In the genomic region with DNA sequence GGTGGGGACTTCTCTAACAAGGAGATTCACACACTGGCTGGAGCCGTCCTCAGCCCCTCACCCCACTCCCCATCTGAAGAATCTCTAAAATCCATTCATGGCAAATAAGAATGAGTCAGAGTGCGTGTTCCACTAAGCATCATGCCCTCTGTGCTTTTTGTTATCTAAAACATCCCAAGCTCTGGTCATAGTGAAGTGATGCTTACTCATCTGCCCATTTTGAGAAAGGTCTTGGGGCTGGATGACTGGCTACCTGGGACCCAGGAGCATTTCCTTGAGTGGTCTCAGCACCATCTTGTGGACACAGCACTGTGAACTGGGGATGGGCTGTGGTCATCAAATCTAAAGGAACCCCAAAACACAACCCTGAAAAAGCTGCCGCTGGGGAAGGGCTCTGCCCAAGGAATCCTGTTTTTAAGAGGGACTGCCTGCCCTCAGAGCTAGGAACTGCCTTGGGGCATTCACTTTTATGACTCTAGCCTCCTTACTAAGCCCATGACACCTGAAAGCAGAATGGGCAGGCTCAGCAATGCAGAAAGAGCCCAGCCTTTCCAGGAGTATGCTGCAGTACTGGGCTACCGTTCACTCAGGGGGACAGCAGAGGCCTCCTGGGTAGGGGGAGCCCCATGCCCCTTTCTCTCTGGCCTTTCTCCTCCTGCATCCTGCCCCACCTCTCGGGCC, we compare ENCODE assay signal across 2 cellular contexts.
TF ChIP-seq lines count a peak whose summit lies in the region.

No MANE protein-coding gene starts in this region.

TF ChIP-seq in H1, 55 proteins besides CTCF, POLR2A, EP300 and RAD21:
- no peak for TF ChIP-seq KDM4A (IDR thresholded peaks at IDR 0.05; ENCODE audit: low read depth, low read length, severe bottlenecking)
- no peak for TF ChIP-seq SRF (IDR thresholded peaks at IDR 0.05; ENCODE audit: low read depth, low read length)
- TF ChIP-seq JUN (IDR thresholded peaks at IDR 0.05; ENCODE audit: low read depth, low read length): no peak
- TF ChIP-seq BCL11A (IDR thresholded peaks at IDR 0.05; ENCODE audit: low read depth in 2 of 2, low read length in 2 of 2): no peak
- no peak for TF ChIP-seq TCF12 (IDR thresholded peaks at IDR 0.05; ENCODE audit: low read depth, low read length)
- TF ChIP-seq NANOG (IDR thresholded peaks at IDR 0.05; ENCODE audit: insufficient read depth, low read depth, low read length, poor library complexity, severe bottlenecking): no peak
- TF ChIP-seq CBX8 (IDR thresholded peaks at IDR 0.05; ENCODE audit: borderline replicate concordance, low read depth, low read length): no peak
- no peak for TF ChIP-seq RXRA (IDR thresholded peaks at IDR 0.05; ENCODE audit: insufficient read depth, low read depth, low read length)
- no peak for TF ChIP-seq HDAC2 (IDR thresholded peaks at IDR 0.05; ENCODE audit: borderline replicate concordance in 1 of 2, low read depth in 2 of 2, low read length in 2 of 2)
- no peak for TF ChIP-seq CREB1 (IDR thresholded peaks at IDR 0.05)
- TF ChIP-seq KDM1A (IDR thresholded peaks at IDR 0.05; ENCODE audit: borderline replicate concordance, low read length): no peak
- no peak for TF ChIP-seq BACH1 (IDR thresholded peaks at IDR 0.05; ENCODE audit: low read length)

TF ChIP-seq in HepG2, 621 proteins besides CTCF, POLR2A, EP300 and RAD21:
- TF ChIP-seq ZNF768 (CRISPR knock-in tag; IDR thresholded peaks at IDR 0.05) (no peak), GFI1 (CRISPR knock-in tag; IDR thresholded peaks at IDR 0.05; ENCODE audit: borderline replicate concordance) (no peak), HMG20A (CRISPR knock-in tag; IDR thresholded peaks at IDR 0.05; ENCODE audit: borderline replicate concordance) (no peak), ZNF468 (CRISPR knock-in tag; IDR thresholded peaks at IDR 0.05) (no peak), JUND (CRISPR knock-in tag; IDR thresholded peaks at IDR 0.05) (no peak), MATR3 (CRISPR knock-in tag; IDR thresholded peaks at IDR 0.05) (no peak), BHLHE40 (IDR thresholded peaks at IDR 0.05; ENCODE audit: low read length) (no peak), TCF12 (IDR thresholded peaks at IDR 0.05) (no peak), TCF12 (CRISPR knock-in tag; IDR thresholded peaks at IDR 0.05) (no peak), ZFP37 (CRISPR knock-in tag; IDR thresholded peaks at IDR 0.05; ENCODE audit: borderline replicate concordance) (no peak), TAF15 (IDR thresholded peaks at IDR 0.05; ENCODE audit: low read depth, low read length, poor library complexity, severe bottlenecking) (no peak), HOXD1 (CRISPR knock-in tag; IDR thresholded peaks at IDR 0.05) (no peak), ZNF543 (CRISPR knock-in tag; IDR thresholded peaks at IDR 0.05) (no peak), ZSCAN12 (CRISPR knock-in tag; IDR thresholded peaks at IDR 0.05) (no peak), SIX4 (CRISPR knock-in tag; IDR thresholded peaks at IDR 0.05) (no peak)
- TF ChIP-seq, protein P1, sequence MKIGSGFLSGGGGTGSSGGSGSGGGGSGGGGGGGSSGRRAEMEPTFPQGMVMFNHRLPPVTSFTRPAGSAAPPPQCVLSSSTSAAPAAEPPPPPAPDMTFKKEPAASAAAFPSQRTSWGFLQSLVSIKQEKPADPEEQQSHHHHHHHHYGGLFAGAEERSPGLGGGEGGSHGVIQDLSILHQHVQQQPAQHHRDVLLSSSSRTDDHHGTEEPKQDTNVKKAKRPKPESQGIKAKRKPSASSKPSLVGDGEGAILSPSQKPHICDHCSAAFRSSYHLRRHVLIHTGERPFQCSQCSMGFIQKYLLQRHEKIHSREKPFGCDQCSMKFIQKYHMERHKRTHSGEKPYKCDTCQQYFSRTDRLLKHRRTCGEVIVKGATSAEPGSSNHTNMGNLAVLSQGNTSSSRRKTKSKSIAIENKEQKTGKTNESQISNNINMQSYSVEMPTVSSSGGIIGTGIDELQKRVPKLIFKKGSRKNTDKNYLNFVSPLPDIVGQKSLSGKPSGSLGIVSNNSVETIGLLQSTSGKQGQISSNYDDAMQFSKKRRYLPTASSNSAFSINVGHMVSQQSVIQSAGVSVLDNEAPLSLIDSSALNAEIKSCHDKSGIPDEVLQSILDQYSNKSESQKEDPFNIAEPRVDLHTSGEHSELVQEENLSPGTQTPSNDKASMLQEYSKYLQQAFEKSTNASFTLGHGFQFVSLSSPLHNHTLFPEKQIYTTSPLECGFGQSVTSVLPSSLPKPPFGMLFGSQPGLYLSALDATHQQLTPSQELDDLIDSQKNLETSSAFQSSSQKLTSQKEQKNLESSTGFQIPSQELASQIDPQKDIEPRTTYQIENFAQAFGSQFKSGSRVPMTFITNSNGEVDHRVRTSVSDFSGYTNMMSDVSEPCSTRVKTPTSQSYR (CRISPR knock-in tag; IDR thresholded peaks at IDR 0.05; ENCODE audit: borderline replicate concordance): no peak
